ENCODE assay signal across 20 cellular contexts in the genomic region with DNA sequence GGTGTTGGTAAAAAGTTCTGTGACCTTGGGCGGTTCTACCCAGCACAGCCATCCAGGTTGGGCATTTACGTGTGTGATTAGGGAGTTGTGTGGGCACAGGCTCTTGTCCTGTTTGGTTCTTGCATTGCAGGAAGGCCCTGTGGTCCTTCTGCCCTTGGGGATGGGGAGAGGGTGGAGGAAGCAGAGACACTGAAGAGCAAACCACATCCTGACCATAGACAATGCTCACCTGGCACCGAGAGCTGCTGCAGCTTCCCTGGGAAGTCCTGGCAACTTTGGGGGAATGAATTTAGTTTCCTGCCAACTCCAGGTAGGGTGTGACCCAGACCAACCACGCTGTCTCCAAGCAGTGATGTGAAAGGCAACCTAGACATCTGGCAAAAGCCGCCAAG. TPM values are rescaled to one million over a fixed set of nuclear protein-coding genes. Genes with fewer than 3 reads are reported as not detected.
A peak's percentile ranks its signal among the peaks of the same experiment; 100 is the strongest.
DNase-seq lines count a peak whose midpoint lies in the region; ATAC-seq and TF ChIP-seq lines count a peak whose summit lies in the region.
"Had no signal": no experiment of that assay in that cellular context is flagged by ENCODE, and none has a peak within 500 bp of the region (broad histone marks: within the 10 kb centered on the region; RNA-seq: fewer than 3 reads in every experiment).

No MANE protein-coding gene starts in this region.

- no peaks in the 10 kb centered on the region for H3K27me3 ChIP-seq in psoas muscle (ENCODE audit: insufficient read depth in 3 of 3, low read length in 2 of 3)

- CTCF ChIA-PET in WTC11 (lab: Charles Lee): interaction anchor here (1.3 to 2.0 kb wide), 2 partner anchors 12 to 49 kb away, joined by 3 to 8 read pairs; no protein-coding TSS in a partner anchor

- peaks cover 6% of the 10 kb centered on the region for H3K4me1 ChIP-seq in psoas muscle

- H3K36me3 Mint-ChIP-seq in stimulated activated naive CD8-positive, alpha-beta T cell treated with anti-CD3 and anti-CD28 coated beads, Interleukin-15, Interleukin-2, amounts not matched to agents 100 ng/mL and 50 ng/mL, for 24 hours (ENCODE audit: low read depth): no peaks in the 10 kb centered on the region
- H3K36me3 Mint-ChIP-seq in WTC11: peaks cover 4% of the 10 kb centered on the region; the same call in 1 of the 2 replicates

- DNase-seq in stimulated activated naive CD8-positive, alpha-beta T cell treated with anti-CD3 and anti-CD28 coated beads, Interleukin-15, Interleukin-2, amounts not matched to agents 100 U/mL and 50 U/mL, for 24 hours: no peak
- DNase-seq in activated CD8-positive, alpha-beta memory T cell treated with anti-CD3 and anti-CD28 coated beads, Interleukin-2, amount 50 U/mL, for 48 hours: peak; percentile 37
- DNase-seq in psoas muscle: no peak
- no peak for DNase-seq in WTC11 (ENCODE audit: low spot score)
- DNase-seq in NCI-H2081 treated with DMSO at 0.1 percent for 48 hours (lab: John Stamatoyannopoulos, UW): no peak
- DNase-seq: Calu3, DMS79, HCEC 1CT, Karpas-422, NCI-H1105 treated with DMSO at 0.1 percent for 48 hours, NCI-H187, NCI-H2171, NCI-H446 treated with DMSO at 0.1 percent for 48 hours, NCI-H748 treated with DMSO at 0.1 percent for 48 hours had no signal

- 68 to 72% (median 69%) methylated on average over 5 of the region's 5 CpGs for WGBS in psoas muscle, 3 donors

- peak overlapping the region; percentile 9 for H3K27ac Mint-ChIP-seq in stimulated activated naive CD8-positive, alpha-beta T cell treated with anti-CD3 and anti-CD28 coated beads, Interleukin-15, Interleukin-2, amounts not matched to agents 100 ng/mL and 50 ng/mL, for 24 hours
- H3K27ac Mint-ChIP-seq in WTC11: no peak overlapping the region

- H3K27ac ChIP-seq in psoas muscle: peak overlapping the region; percentile 0
- H3K27ac ChIP-seq: C4-2B had no signal

- ATAC-seq in stimulated activated naive CD8-positive, alpha-beta T cell treated with anti-CD3 and anti-CD28 coated beads, Interleukin-15, Interleukin-2, amounts not matched to agents 100 U/mL and 50 U/mL, for 24 hours: no peak
- ATAC-seq in psoas muscle (peak in 3 of 4 donors; percentile 11 to 26 (median 19)), WTC11 (no peak), HG03439 (IDR thresholded peaks at IDR 0.05; ENCODE audit: unreplicated experiment) (no peak)
- ATAC-seq: HepG2, Panc1, Right ventricle myocardium inferior had no signal

- peaks cover 21% of the 10 kb centered on the region for H3K27me3 Mint-ChIP-seq in stimulated activated naive CD8-positive, alpha-beta T cell treated with anti-CD3 and anti-CD28 coated beads, Interleukin-15, Interleukin-2, amounts not matched to agents 100 ng/mL and 50 ng/mL, for 24 hours
- H3K27me3 Mint-ChIP-seq in WTC11 (ENCODE audit: low read depth): peaks cover 97% of the 10 kb centered on the region

- no peaks in the 10 kb centered on the region for H3K9me3 ChIP-seq in psoas muscle

- POLR2A ChIA-PET in WTC11 (lab: Charles Lee): interaction anchor here (1.3 kb wide), 1 partner anchor 106 kb away, joined by 3 read pairs; the partner anchor contains the start of gene TRIM11

- peaks cover 3% of the 10 kb centered on the region for H3K4me1 Mint-ChIP-seq in stimulated activated naive CD8-positive, alpha-beta T cell treated with anti-CD3 and anti-CD28 coated beads, Interleukin-15, Interleukin-2, amounts not matched to agents 100 ng/mL and 50 ng/mL, for 24 hours (ENCODE audit: low read depth)
- H3K4me1 Mint-ChIP-seq in WTC11: no peaks in the 10 kb centered on the region

- no peaks in the 10 kb centered on the region for H3K9me3 Mint-ChIP-seq in stimulated activated naive CD8-positive, alpha-beta T cell treated with anti-CD3 and anti-CD28 coated beads, Interleukin-15, Interleukin-2, amounts not matched to agents 100 ng/mL and 50 ng/mL, for 24 hours
- H3K9me3 Mint-ChIP-seq in WTC11: peaks cover 18% of the 10 kb centered on the region

- no peak overlapping the region for H3K4me3 Mint-ChIP-seq in stimulated activated naive CD8-positive, alpha-beta T cell treated with anti-CD3 and anti-CD28 coated beads, Interleukin-15, Interleukin-2, amounts not matched to agents 100 ng/mL and 50 ng/mL, for 24 hours
- no peak overlapping the region for H3K4me3 Mint-ChIP-seq in WTC11

- no peak overlapping the region for H3K4me3 ChIP-seq in psoas muscle

- no peaks in the 10 kb centered on the region for H3K36me3 ChIP-seq in psoas muscle (ENCODE audit: insufficient read depth in 1 of 2, low read depth in 1 of 2)

- TF ChIP-seq CTCF in psoas muscle (IDR thresholded peaks at IDR 0.05) (no peak), WTC11 (IDR thresholded peaks at IDR 0.05) (no peak)

- intact Hi-C loops in psoas muscle (cut with DNase I): no loop called here

TF ChIP-seq in WTC11, 78 proteins besides CTCF, POLR2A, EP300 and RAD21:
- TF ChIP-seq ZNF396 (CRISPR knock-in tag; IDR thresholded peaks at IDR 0.05; ENCODE audit: borderline replicate concordance) (no peak), GABPB1 (CRISPR knock-in tag; IDR thresholded peaks at IDR 0.05) (no peak), RORB (CRISPR knock-in tag; IDR thresholded peaks at IDR 0.05) (no peak), NFYB (CRISPR knock-in tag; conservative IDR thresholded peaks at IDR 0.05; ENCODE audit: low read depth) (no peak), SP1 (CRISPR knock-in tag; conservative IDR thresholded peaks at IDR 0.05) (no peak), TCF7 (CRISPR knock-in tag; IDR thresholded peaks at IDR 0.05; ENCODE audit: low read depth) (no peak), PRRX2 (CRISPR knock-in tag; IDR thresholded peaks at IDR 0.05) (no peak), TEAD4 (CRISPR knock-in tag; IDR thresholded peaks at IDR 0.05) (no peak)
- TF ChIP-seq, protein P1, sequence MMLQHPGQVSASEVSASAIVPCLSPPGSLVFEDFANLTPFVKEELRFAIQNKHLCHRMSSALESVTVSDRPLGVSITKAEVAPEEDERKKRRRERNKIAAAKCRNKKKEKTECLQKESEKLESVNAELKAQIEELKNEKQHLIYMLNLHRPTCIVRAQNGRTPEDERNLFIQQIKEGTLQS (CRISPR knock-in tag; conservative IDR thresholded peaks at IDR 0.05): no peak
- TF ChIP-seq, protein P2, sequence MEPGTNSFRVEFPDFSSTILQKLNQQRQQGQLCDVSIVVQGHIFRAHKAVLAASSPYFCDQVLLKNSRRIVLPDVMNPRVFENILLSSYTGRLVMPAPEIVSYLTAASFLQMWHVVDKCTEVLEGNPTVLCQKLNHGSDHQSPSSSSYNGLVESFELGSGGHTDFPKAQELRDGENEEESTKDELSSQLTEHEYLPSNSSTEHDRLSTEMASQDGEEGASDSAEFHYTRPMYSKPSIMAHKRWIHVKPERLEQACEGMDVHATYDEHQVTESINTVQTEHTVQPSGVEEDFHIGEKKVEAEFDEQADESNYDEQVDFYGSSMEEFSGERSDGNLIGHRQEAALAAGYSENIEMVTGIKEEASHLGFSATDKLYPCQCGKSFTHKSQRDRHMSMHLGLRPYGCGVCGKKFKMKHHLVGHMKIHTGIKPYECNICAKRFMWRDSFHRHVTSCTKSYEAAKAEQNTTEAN (CRISPR knock-in tag; IDR thresholded peaks at IDR 0.05): no peak
- TF ChIP-seq, protein P3, sequence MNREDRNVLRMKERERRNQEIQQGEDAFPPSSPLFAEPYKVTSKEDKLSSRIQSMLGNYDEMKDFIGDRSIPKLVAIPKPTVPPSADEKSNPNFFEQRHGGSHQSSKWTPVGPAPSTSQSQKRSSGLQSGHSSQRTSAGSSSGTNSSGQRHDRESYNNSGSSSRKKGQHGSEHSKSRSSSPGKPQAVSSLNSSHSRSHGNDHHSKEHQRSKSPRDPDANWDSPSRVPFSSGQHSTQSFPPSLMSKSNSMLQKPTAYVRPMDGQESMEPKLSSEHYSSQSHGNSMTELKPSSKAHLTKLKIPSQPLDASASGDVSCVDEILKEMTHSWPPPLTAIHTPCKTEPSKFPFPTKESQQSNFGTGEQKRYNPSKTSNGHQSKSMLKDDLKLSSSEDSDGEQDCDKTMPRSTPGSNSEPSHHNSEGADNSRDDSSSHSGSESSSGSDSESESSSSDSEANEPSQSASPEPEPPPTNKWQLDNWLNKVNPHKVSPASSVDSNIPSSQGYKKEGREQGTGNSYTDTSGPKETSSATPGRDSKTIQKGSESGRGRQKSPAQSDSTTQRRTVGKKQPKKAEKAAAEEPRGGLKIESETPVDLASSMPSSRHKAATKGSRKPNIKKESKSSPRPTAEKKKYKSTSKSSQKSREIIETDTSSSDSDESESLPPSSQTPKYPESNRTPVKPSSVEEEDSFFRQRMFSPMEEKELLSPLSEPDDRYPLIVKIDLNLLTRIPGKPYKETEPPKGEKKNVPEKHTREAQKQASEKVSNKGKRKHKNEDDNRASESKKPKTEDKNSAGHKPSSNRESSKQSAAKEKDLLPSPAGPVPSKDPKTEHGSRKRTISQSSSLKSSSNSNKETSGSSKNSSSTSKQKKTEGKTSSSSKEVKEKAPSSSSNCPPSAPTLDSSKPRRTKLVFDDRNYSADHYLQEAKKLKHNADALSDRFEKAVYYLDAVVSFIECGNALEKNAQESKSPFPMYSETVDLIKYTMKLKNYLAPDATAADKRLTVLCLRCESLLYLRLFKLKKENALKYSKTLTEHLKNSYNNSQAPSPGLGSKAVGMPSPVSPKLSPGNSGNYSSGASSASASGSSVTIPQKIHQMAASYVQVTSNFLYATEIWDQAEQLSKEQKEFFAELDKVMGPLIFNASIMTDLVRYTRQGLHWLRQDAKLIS (CRISPR knock-in tag; IDR thresholded peaks at IDR 0.05; ENCODE audit: borderline replicate concordance): no peak
- TF ChIP-seq, protein P4, sequence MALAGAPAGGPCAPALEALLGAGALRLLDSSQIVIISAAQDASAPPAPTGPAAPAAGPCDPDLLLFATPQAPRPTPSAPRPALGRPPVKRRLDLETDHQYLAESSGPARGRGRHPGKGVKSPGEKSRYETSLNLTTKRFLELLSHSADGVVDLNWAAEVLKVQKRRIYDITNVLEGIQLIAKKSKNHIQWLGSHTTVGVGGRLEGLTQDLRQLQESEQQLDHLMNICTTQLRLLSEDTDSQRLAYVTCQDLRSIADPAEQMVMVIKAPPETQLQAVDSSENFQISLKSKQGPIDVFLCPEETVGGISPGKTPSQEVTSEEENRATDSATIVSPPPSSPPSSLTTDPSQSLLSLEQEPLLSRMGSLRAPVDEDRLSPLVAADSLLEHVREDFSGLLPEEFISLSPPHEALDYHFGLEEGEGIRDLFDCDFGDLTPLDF (CRISPR knock-in tag; IDR thresholded peaks at IDR 0.05): no peak
TF ChIP-seq in WTC11: peak in this region for 0.

RNA-seq across cellular contexts. Expression of gene RNF187, which starts 25.7 kb away (rescaled TPM):
- total RNA-seq in psoas muscle: 100 to 1,000 TPM in 3 of 4 donors, 10 to 100 TPM in 1; 85.2 to 167 (median 122) TPM
- polyA plus RNA-seq in psoas muscle: 10 to 100 TPM; 34.8 to 79.1 (median 76.0) TPM
- 121 to 141 TPM (median 121 TPM) in 3 replicates for total RNA-seq in WTC11 (2021)

Comparison
In these comparisons a context has a peak if more than half of its experiments do, and no peak if none do; other contexts are left out.
1. ATAC-seq: peak in psoas muscle (3 of 4); none in stimulated activated naive CD8-positive, alpha-beta T cell treated with anti-CD3 and anti-CD28 coated beads, Interleukin-15, Interleukin-2, amounts not matched to agents 100 U/mL and 50 U/mL, for 24 hours (single experiment), WTC11 (single experiment) and HG03439 (single experiment).